8 cellular contexts compared by ENCODE assay signal in genomic region chr13:48155850-48156249, GRCh38.
DNase-seq lines count a peak whose midpoint lies in the region; ATAC-seq lines count a peak whose summit lies in the region.

No MANE protein-coding gene starts in this region.

- no peaks in the 10 kb centered on the region for H3K27me3 Mint-ChIP-seq in activated CD4-positive, alpha-beta memory T cell treated with anti-CD3 and anti-CD28 coated beads, Interleukin-2, amount 10 ng/mL, durations not matched to agents 7 days and 5 days

- peak; percentile 73 for ATAC-seq in left colon
- no peak for ATAC-seq in HG02840 (IDR thresholded peaks at IDR 0.05; ENCODE audit: low FRiP score, unreplicated experiment)

- DNase-seq in GM04503 (ENCODE audit: low read depth) (peak; percentile 9), HT1080 (ENCODE audit: low read depth) (peak; percentile 93), left colon (no peak), SHP77 treated with DMSO at 0.1 percent for 48 hours (lab: John Stamatoyannopoulos, UW) (no peak), mesenteric fat pad (ENCODE audit: low spot score) (no peak), HuH-7.5 (ENCODE audit: low spot score) (no peak)
- peak; percentile 17 for DNase-seq in activated CD4-positive, alpha-beta memory T cell treated with anti-CD3 and anti-CD28 coated beads, Interleukin-2, amount 10 ng/mL, durations not matched to agents 7 days and 5 days

- no peaks in the 10 kb centered on the region for H3K9me3 Mint-ChIP-seq in activated CD4-positive, alpha-beta memory T cell treated with anti-CD3 and anti-CD28 coated beads, Interleukin-2, amount 10 ng/mL, durations not matched to agents 7 days and 5 days

- CTCF ChIA-PET in activated CD4-positive, alpha-beta memory T cell treated with anti-CD3 and anti-CD28 coated beads, Interleukin-2, amount 10 ng/mL, durations not matched to agents 7 days and 5 days (lab: Charles Lee), result interaction anchor here (0.7 to 1.6 kb wide), 12 partner anchors 8 to 424 kb away, joined by 3 to 6 read pairs (median 4); partner anchors contain the start of genes ITM2B, MED4 and NUDT15

- peak overlapping the region; percentile 86 for H3K27ac Mint-ChIP-seq in activated CD4-positive, alpha-beta memory T cell treated with anti-CD3 and anti-CD28 coated beads, Interleukin-2, amount 10 ng/mL, durations not matched to agents 7 days and 5 days

- POLR2A ChIA-PET in activated CD4-positive, alpha-beta memory T cell treated with anti-CD3 and anti-CD28 coated beads, Interleukin-2, amount 10 ng/mL, durations not matched to agents 7 days and 5 days (lab: Charles Lee), result interaction anchor here (0.9 to 1.8 kb wide), 7 partner anchors 30 to 147 kb away, joined by 3 to 11 read pairs (median 5); partner anchors contain the start of genes ITM2B, MED4, NUDT15 and RB1

- H3K4me3 Mint-ChIP-seq in activated CD4-positive, alpha-beta memory T cell treated with anti-CD3 and anti-CD28 coated beads, Interleukin-2, amount 10 ng/mL, durations not matched to agents 7 days and 5 days, result peak overlapping the region; percentile 3

- intact Hi-C loops in left colon (cut with DNase I, micrococcal nuclease), result no loop called here

- peaks cover 61% of the 10 kb centered on the region for H3K4me1 Mint-ChIP-seq in activated CD4-positive, alpha-beta memory T cell treated with anti-CD3 and anti-CD28 coated beads, Interleukin-2, amount 10 ng/mL, durations not matched to agents 7 days and 5 days

- peaks cover 4% of the 10 kb centered on the region for H3K36me3 Mint-ChIP-seq in activated CD4-positive, alpha-beta memory T cell treated with anti-CD3 and anti-CD28 coated beads, Interleukin-2, amount 10 ng/mL, durations not matched to agents 7 days and 5 days (ENCODE audit: low read depth)

Comparison
In these comparisons a context has a peak if more than half of its experiments do, and no peak if none do; other contexts are left out.
1. DNase-seq: peak in GM04503 (single experiment), HT1080 (single experiment) and activated CD4-positive, alpha-beta memory T cell treated with anti-CD3 and anti-CD28 coated beads, Interleukin-2, amount 10 ng/mL, durations not matched to agents 7 days and 5 days (single experiment); none in left colon (0 of 2), SHP77 treated with DMSO at 0.1 percent for 48 hours (single experiment), mesenteric fat pad (single experiment) and HuH-7.5 (single experiment).